Comparison of ENCODE assay signal across 9 cellular contexts in the genomic region with DNA sequence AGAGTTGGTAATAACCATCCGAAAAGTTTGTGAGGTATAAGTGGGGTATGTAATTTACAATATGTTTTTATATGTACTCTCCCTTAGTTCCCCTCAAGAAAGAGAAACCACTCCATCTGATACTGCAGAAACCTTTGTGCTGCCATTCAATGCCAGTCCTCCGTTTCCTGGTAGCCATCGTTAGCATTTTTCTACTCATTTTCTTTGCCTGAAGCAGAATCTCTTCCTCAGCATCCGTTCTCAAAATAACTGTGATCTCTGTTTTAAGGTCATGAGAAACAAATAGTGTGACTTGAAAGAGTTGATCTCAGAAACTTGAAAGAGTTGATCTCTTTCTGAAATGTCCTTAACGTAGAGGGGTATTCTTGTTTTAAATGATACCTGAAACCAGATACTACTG. TPM values are rescaled to one million over a fixed set of nuclear protein-coding genes. Genes with fewer than 3 reads are reported as not detected.
A peak's percentile ranks its signal among the peaks of the same experiment; 100 is the strongest.
DNase-seq lines count a peak whose midpoint lies in the region; FAIRE-seq and TF ChIP-seq lines count a peak whose summit lies in the region.
"Had no signal": no experiment of that assay in that cellular context is flagged by ENCODE, and none has a peak within 500 bp of the region (broad histone marks: within the 10 kb centered on the region; RNA-seq: fewer than 3 reads in every experiment).

No MANE protein-coding gene starts in this region.

- peak overlapping the region; percentile 92 for H3K4me3 Mint-ChIP-seq in activated T-cell treated with anti-CD3 and anti-CD28 coated beads, Interleukin-2, amount 50 U/mL, for 24 hours
- H3K4me3 Mint-ChIP-seq in activated T-helper 2 cell treated with anti-CD3 and anti-CD28 coated beads, Interferon-gamma antibody, Interleukin-2, Interleukin-4, amounts not matched to agents 10 μg/mL and 5 μg/mL and 100 μg/mL, durations not matched to agents 14 hours and 24 hours and 36 hours (ENCODE audit: low read depth): peak overlapping the region; percentile 94

- H3K9me3 ChIP-seq in kidney (ENCODE audit: control insufficient read depth in 1 of 2, low read length in 2 of 2): no peaks in the 10 kb centered on the region
- H3K9me3 ChIP-seq in tibial artery: no peaks in the 10 kb centered on the region

- DNase-seq in activated T-cell treated with anti-CD3 and anti-CD28 coated beads, Interleukin-2, amount 50 U/mL, for 24 hours: no peak
- DNase-seq in activated T-cell treated with anti-CD3 and anti-CD28 coated beads for 4 hours (no peak), kidney (no peak), tibial artery (no peak), NCI-H2171 treated with DMSO at 0.1 percent for 48 hours (lab: John Stamatoyannopoulos, UW) (no peak), NCI-H2227 (lab: John Stamatoyannopoulos, UW; ENCODE audit: unreplicated experiment) (no peak), A172 (ENCODE audit: low spot score) (no peak)
- no peak for DNase-seq in activated T-helper 2 cell treated with anti-CD3 and anti-CD28 coated beads, Interferon-gamma antibody, Interleukin-2, Interleukin-4, amounts not matched to agents 10 μg/mL and 5 μg/mL and 100 μg/mL, durations not matched to agents 14 hours and 24 hours and 36 hours (ENCODE audit: low spot score)
- DNase-seq: NCI-H1930 had no signal

- no peak for TF ChIP-seq CTCF in kidney (IDR thresholded peaks at IDR 0.05; ENCODE audit: borderline replicate concordance, extremely low read depth, insufficient read depth)
- TF ChIP-seq CTCF in tibial artery (IDR thresholded peaks at IDR 0.05): no peak

- H3K9me3 Mint-ChIP-seq in activated T-cell treated with anti-CD3 and anti-CD28 coated beads, Interleukin-2, amount 50 U/mL, for 24 hours: no peaks in the 10 kb centered on the region
- peaks cover 6% of the 10 kb centered on the region for H3K9me3 Mint-ChIP-seq in activated T-helper 2 cell treated with anti-CD3 and anti-CD28 coated beads, Interferon-gamma antibody, Interleukin-2, Interleukin-4, amounts not matched to agents 10 μg/mL and 5 μg/mL and 100 μg/mL, durations not matched to agents 14 hours and 24 hours and 36 hours

- no peaks in the 10 kb centered on the region for H3K27me3 ChIP-seq in tibial artery

- no peak for FAIRE-seq in kidney (lab: Jason Lieb, UNC)

- H3K27ac Mint-ChIP-seq in activated T-cell treated with anti-CD3 and anti-CD28 coated beads, Interleukin-2, amount 50 U/mL, for 24 hours: peak overlapping the region; percentile 98
- peak overlapping the region; percentile 99 for H3K27ac Mint-ChIP-seq in activated T-helper 2 cell treated with anti-CD3 and anti-CD28 coated beads, Interferon-gamma antibody, Interleukin-2, Interleukin-4, amounts not matched to agents 10 μg/mL and 5 μg/mL and 100 μg/mL, durations not matched to agents 14 hours and 24 hours and 36 hours

- peaks cover 93% of the 10 kb centered on the region for H3K36me3 Mint-ChIP-seq in activated T-cell treated with anti-CD3 and anti-CD28 coated beads, Interleukin-2, amount 50 U/mL, for 24 hours (ENCODE audit: low read depth)
- H3K36me3 Mint-ChIP-seq in activated T-helper 2 cell treated with anti-CD3 and anti-CD28 coated beads, Interferon-gamma antibody, Interleukin-2, Interleukin-4, amounts not matched to agents 10 μg/mL and 5 μg/mL and 100 μg/mL, durations not matched to agents 14 hours and 24 hours and 36 hours (ENCODE audit: low read depth): peaks cover 68% of the 10 kb centered on the region

- H3K27ac ChIP-seq in kidney (ENCODE audit: low read depth in 2 of 2, low read length in 2 of 2) (no peak overlapping the region), tibial artery (peak overlapping the region in 1 of 2 donors; percentile 83)

- H3K4me3 ChIP-seq in kidney (ENCODE audit: low read length in 2 of 2) (peak overlapping the region; percentile 86 to 99), tibial artery (peak overlapping the region; percentile 71 to 84)

- H3K27me3 Mint-ChIP-seq in activated T-cell treated with anti-CD3 and anti-CD28 coated beads, Interleukin-2, amount 50 U/mL, for 24 hours: no peaks in the 10 kb centered on the region
- no peaks in the 10 kb centered on the region for H3K27me3 Mint-ChIP-seq in activated T-helper 2 cell treated with anti-CD3 and anti-CD28 coated beads, Interferon-gamma antibody, Interleukin-2, Interleukin-4, amounts not matched to agents 10 μg/mL and 5 μg/mL and 100 μg/mL, durations not matched to agents 14 hours and 24 hours and 36 hours (ENCODE audit: low read depth)

- H3K4me1 ChIP-seq in kidney (ENCODE audit: control insufficient read depth in 1 of 2, insufficient read depth in 1 of 2, low read depth in 1 of 2, low read length in 2 of 2): peaks cover 8 to 11% of the 10 kb centered on the region in 2 donors
- H3K4me1 ChIP-seq in tibial artery: peaks cover 0 to 35% (median 18%) of the 10 kb centered on the region in 4 donors

- peaks cover 59% of the 10 kb centered on the region for H3K4me1 Mint-ChIP-seq in activated T-cell treated with anti-CD3 and anti-CD28 coated beads, Interleukin-2, amount 50 U/mL, for 24 hours (ENCODE audit: low read depth)
- H3K4me1 Mint-ChIP-seq in activated T-helper 2 cell treated with anti-CD3 and anti-CD28 coated beads, Interferon-gamma antibody, Interleukin-2, Interleukin-4, amounts not matched to agents 10 μg/mL and 5 μg/mL and 100 μg/mL, durations not matched to agents 14 hours and 24 hours and 36 hours (ENCODE audit: low read depth): peaks cover 35% of the 10 kb centered on the region

- peak overlapping the region in 1 of 2 donors; percentile 92 for H3K9ac ChIP-seq in kidney (ENCODE audit: low read length in 2 of 2)

- intact Hi-C loops in activated T-helper 2 cell treated with anti-CD3 and anti-CD28 coated beads, Interferon-gamma antibody, Interleukin-2, Interleukin-4, amounts not matched to agents 10 μg/mL and 5 μg/mL and 100 μg/mL, durations not matched to agents 14 hours and 24 hours and 36 hours (cut with micrococcal nuclease): loop anchor here (2.0 to 5.0 kb wide), 5 partner anchors 68 to 700 kb away; a partner anchor contains a TSS
- intact Hi-C loops in kidney (cut with DNase I): no loop called here
- intact Hi-C loops in tibial artery (cut with DNase I; ENCODE audit: low total_unique reads): no loop called here

- peaks cover 8 to 16% of the 10 kb centered on the region in 2 donors for H3K36me3 ChIP-seq in kidney (ENCODE audit: control insufficient read depth in 1 of 2, insufficient read depth in 2 of 2, low read length in 2 of 2)
- peaks cover 15 to 34% (median 22%) of the 10 kb centered on the region in 3 donors for H3K36me3 ChIP-seq in tibial artery

RNA-seq across cellular contexts. Expression of a gene that starts 1.0 kb away (rescaled TPM):
- 190 and 195 TPM in 2 replicates for total RNA-seq in activated T-helper 2 cell treated with anti-CD3 and anti-CD28 coated beads, Interferon-gamma antibody, Interleukin-2, Interleukin-4, amounts not matched to agents 10 μg/mL and 5 μg/mL and 100 μg/mL, durations not matched to agents 14 hours and 24 hours and 36 hours
- total RNA-seq in kidney: 78.9 TPM
- 34.1 TPM for polyA plus RNA-seq in kidney (ENCODE audit: insufficient read depth, low read depth, low replicate concordance)
- total RNA-seq in A172 (2014; rRNA removed; shearing (Covaris generic)): 121 and 151 TPM in 2 replicates

RNA-seq across cellular contexts. Expression of a gene that starts 1.3 kb away (rescaled TPM):
- 54.5 and 61.8 TPM in 2 replicates for total RNA-seq in activated T-helper 2 cell treated with anti-CD3 and anti-CD28 coated beads, Interferon-gamma antibody, Interleukin-2, Interleukin-4, amounts not matched to agents 10 μg/mL and 5 μg/mL and 100 μg/mL, durations not matched to agents 14 hours and 24 hours and 36 hours
- 33.7 TPM for total RNA-seq in kidney
- 3.4 TPM for polyA plus RNA-seq in kidney (ENCODE audit: insufficient read depth, low read depth, low replicate concordance)
- total RNA-seq in A172 (2014; rRNA removed; shearing (Covaris generic)): 29.4 and 33.1 TPM in 2 replicates
